ENCODE assay signal across 1 cellular context in genomic region chr17:42153919-42154491, GRCh38.
TF ChIP-seq lines count a peak whose summit lies in the region.

No MANE protein-coding gene starts in this region.

TF ChIP-seq in SK-N-SH treated with all-trans-retinoic acid at 6 μM for 48 hours, 23 proteins besides CTCF, POLR2A, EP300 and RAD21 (continued from another document):
- TF ChIP-seq CREB5 (CRISPR knock-in tag; IDR thresholded peaks at IDR 0.05; ENCODE audit: low read depth), result no peak
